ENCODE assay signal across 1 cellular context in the genomic region with DNA sequence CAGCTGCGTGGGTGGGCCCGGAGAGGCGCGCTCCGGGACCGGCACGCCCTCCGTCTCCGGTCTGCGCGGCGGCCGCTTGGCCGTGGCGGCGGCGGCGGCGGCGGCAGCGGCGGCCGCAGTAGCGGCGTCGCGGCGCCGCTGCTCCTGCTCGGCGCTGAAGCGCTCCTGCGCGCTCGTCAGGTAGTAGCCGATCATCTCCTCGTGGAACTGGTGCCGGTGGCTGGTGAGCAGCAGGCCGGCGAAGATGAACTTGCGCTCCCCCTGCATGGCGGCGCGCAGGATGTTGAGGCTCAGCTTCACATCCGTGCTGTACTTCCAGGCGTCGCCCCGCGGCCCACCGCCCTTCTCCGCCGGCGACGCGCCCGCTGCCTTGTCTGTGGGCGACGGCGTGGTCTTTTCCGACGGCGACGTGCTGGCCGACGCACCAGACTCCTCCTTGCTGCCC.
TF ChIP-seq lines count a peak whose summit lies in the region.

No MANE protein-coding gene starts in this region.

TF ChIP-seq in GM23338, 12 proteins besides CTCF, POLR2A, EP300 and RAD21 (continued from another document):
- TF ChIP-seq, protein P1, sequence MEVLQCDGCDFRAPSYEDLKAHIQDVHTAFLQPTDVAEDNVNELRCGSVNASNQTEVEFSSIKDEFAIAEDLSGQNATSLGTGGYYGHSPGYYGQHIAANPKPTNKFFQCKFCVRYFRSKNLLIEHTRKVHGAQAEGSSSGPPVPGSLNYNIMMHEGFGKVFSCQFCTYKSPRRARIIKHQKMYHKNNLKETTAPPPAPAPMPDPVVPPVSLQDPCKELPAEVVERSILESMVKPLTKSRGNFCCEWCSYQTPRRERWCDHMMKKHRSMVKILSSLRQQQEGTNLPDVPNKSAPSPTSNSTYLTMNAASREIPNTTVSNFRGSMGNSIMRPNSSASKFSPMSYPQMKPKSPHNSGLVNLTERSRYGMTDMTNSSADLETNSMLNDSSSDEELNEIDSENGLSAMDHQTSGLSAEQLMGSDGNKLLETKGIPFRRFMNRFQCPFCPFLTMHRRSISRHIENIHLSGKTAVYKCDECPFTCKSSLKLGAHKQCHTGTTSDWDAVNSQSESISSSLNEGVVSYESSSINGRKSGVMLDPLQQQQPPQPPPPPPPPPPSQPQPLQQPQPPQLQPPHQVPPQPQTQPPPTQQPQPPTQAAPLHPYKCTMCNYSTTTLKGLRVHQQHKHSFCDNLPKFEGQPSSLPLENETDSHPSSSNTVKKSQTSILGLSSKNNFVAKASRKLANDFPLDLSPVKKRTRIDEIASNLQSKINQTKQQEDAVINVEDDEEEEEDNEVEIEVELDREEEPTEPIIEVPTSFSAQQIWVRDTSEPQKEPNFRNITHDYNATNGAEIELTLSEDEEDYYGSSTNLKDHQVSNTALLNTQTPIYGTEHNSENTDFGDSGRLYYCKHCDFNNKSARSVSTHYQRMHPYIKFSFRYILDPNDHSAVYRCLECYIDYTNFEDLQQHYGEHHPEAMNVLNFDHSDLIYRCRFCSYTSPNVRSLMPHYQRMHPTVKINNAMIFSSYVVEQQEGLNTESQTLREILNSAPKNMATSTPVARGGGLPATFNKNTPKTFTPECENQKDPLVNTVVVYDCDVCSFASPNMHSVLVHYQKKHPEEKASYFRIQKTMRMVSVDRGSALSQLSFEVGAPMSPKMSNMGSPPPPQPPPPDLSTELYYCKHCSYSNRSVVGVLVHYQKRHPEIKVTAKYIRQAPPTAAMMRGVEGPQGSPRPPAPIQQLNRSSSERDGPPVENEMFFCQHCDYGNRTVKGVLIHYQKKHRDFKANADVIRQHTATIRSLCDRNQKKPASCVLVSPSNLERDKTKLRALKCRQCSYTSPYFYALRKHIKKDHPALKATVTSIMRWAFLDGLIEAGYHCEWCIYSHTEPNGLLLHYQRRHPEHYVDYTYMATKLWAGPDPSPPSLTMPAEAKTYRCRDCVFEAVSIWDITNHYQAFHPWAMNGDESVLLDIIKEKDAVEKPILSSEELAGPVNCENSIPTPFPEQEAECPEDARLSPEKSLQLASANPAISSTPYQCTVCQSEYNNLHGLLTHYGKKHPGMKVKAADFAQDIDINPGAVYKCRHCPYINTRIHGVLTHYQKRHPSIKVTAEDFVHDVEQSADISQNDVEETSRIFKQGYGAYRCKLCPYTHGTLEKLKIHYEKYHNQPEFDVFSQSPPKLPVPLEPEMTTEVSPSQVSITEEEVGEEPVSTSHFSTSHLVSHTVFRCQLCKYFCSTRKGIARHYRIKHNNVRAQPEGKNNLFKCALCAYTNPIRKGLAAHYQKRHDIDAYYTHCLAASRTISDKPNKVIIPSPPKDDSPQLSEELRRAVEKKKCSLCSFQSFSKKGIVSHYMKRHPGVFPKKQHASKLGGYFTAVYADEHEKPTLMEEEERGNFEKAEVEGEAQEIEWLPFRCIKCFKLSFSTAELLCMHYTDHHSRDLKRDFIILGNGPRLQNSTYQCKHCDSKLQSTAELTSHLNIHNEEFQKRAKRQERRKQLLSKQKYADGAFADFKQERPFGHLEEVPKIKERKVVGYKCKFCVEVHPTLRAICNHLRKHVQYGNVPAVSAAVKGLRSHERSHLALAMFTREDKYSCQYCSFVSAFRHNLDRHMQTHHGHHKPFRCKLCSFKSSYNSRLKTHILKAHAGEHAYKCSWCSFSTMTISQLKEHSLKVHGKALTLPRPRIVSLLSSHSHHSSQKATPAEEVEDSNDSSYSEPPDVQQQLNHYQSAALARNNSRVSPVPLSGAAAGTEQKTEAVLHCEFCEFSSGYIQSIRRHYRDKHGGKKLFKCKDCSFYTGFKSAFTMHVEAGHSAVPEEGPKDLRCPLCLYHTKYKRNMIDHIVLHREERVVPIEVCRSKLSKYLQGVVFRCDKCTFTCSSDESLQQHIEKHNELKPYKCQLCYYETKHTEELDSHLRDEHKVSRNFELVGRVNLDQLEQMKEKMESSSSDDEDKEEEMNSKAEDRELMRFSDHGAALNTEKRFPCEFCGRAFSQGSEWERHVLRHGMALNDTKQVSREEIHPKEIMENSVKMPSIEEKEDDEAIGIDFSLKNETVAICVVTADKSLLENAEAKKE (CRISPR knock-in tag; IDR thresholded peaks at IDR 0.05), result no peak
